ENCODE assay signal across 1 cellular context in the genomic region with DNA sequence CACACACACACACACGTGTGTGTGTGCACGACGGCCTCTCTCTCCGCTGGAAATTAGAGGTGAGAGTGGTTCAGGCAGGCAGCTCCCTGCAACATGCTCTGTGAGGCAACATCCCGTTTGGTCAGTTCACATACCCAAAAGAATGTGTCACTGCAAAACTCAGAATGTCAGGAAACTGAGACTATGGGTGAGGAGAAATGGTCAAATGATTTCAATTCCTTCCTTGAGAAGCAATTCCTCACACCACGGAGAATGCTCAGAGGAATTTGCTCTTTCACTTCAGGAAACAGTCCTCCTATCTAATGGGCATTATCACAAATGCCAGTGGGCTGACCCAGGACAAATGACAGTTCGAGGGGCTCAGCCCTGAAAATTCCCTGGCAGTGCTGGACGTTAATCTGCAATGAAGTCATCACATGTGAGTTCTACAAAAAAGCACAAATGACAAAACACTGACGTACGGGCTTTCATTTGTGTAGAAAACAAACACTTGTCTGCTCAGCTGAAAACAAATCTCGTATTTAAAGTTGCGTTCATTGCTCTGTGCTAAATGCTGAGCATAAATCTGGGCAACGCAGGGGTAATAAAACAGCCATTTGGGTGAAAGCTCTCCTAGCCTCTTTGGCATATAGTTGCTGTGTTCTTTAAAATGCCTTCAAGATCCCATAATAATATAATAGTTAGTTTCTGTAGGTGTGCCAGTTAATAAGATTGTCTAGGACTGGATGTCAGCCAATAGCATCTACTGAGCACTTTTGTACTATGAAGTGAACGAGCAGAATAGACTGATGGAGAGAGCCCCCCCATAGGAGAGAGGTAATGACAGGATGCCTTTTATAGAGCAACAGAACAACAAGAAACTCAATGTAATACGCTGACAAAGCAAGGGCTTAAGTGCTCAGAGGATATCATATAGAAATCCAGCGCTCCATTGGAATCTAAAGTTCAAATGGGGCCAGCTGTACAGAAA.
TF ChIP-seq lines count a peak whose summit lies in the region.

No MANE protein-coding gene starts in this region.

TF ChIP-seq in HepG2, 621 proteins besides CTCF, POLR2A, EP300 and RAD21:
- TF ChIP-seq KMT2A (CRISPR knock-in tag; IDR thresholded peaks at IDR 0.05): no peak
- 0 out of 2 replicates have a peak, but pooled peaks have one; percentile 13 for TF ChIP-seq CEBPB (IDR thresholded peaks at IDR 0.05; ENCODE audit: borderline replicate concordance, low read depth, low read length)
TF ChIP-seq in HepG2: peak in this region for 1.
